24 cellular contexts compared by ENCODE assay signal in the genomic region with DNA sequence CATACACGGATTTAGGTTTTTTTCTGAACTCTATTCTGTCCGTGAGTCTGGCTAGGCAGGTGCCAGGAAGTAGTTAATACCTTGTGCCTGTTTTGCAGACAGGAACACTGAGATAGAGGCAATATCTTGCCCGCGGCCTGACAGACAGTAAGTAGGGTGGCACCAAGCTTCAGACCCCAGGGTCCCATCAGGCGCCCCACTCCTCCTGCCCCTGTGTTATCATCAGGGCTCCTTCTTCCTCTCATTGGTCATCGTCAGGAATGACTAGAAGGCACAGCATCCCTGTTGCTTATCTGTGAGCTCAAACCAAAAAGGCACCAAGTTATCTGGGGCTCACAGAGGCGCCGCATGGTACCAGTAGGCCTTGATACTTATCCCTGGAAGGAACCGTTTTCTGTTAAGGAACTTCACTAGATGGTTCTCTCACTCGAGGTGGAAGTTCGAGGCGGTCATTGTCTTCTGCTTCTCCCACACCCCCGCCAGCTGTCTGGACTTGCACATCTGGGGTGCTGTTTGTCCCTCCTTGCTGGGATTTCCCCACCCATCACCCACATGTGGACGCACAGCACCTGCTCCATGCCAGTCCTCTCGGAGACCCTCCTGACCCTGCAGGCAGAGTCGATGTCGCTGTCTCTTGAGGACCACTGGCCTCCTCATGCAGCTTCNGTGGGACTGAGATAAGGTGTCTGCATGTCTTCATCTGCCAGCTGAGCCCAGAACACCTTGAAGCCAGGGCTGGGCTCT. TPM values are rescaled to one million over a fixed set of nuclear protein-coding genes. Genes with fewer than 3 reads are reported as not detected.
DNase-seq lines count a peak whose midpoint lies in the region; ATAC-seq and TF ChIP-seq lines count a peak whose summit lies in the region.
"Had no signal": no experiment of that assay in that cellular context is flagged by ENCODE, and none has a peak within 500 bp of the region (broad histone marks: within the 10 kb centered on the region; RNA-seq: fewer than 3 reads in every experiment).

No MANE protein-coding gene starts in this region.

- H3K9me3 ChIP-seq in T-helper 17 cell (ENCODE audit: control insufficient read depth, low read length, poor library complexity, severe bottlenecking): no peaks in the 10 kb centered on the region
- H3K9me3 ChIP-seq: ascending aorta, SK-N-SH had no signal

- no peak for TF ChIP-seq POLR2A in erythroblast (IDR thresholded peaks at IDR 0.05; ENCODE audit: low read length)

- peak overlapping the region; percentile 45 for H3K27ac Mint-ChIP-seq in T-helper 17 cell
- peak overlapping the region; percentile 82 for H3K27ac Mint-ChIP-seq in stimulated activated effector memory CD8-positive, alpha-beta T cell treated with anti-CD3 and anti-CD28 coated beads, Interleukin-12 subunit alpha, Interleukin-12 subunit beta, amount 100 ng/mL, for 72 hours
- H3K27ac Mint-ChIP-seq: activated CD8-positive, alpha-beta T cell treated with anti-CD3 and anti-CD28 coated beads, Interleukin-2, amount 10 ng/mL, durations not matched to agents 7 days and 5 days; activated naive CD8-positive, alpha-beta T cell treated with anti-CD3 and anti-CD28 coated beads, Interleukin-2, amount 10 ng/mL, durations not matched to agents 7 days and 5 days had no signal

- ATAC-seq in T-helper 17 cell (no peak), HG02642 (IDR thresholded peaks at IDR 0.05; ENCODE audit: poor library complexity, unreplicated experiment) (no peak)
- ATAC-seq in stimulated activated effector memory CD8-positive, alpha-beta T cell treated with anti-CD3 and anti-CD28 coated beads, Interleukin-12 subunit alpha, Interleukin-12 subunit beta, amount 100 ng/mL, for 72 hours: no peak
- no peak for ATAC-seq in stimulated activated naive CD8-positive, alpha-beta T cell treated with anti-CD3 and anti-CD28 coated beads, Interleukin-15, Interleukin-2, amounts not matched to agents 100 U/mL and 50 U/mL, for 24 hours
- ATAC-seq: activated CD8-positive, alpha-beta T cell treated with anti-CD3 and anti-CD28 coated beads, Interleukin-2, amount 10 ng/mL, durations not matched to agents 7 days and 5 days; effector memory CD8-positive, alpha-beta T cell; naive thymus-derived CD8-positive, alpha-beta T cell had no signal

- no peak overlapping the region for H3K4me3 Mint-ChIP-seq in T-helper 17 cell
- no peak overlapping the region for H3K4me3 Mint-ChIP-seq in stimulated activated effector memory CD8-positive, alpha-beta T cell treated with anti-CD3 and anti-CD28 coated beads, Interleukin-12 subunit alpha, Interleukin-12 subunit beta, amount 100 ng/mL, for 72 hours
- H3K4me3 Mint-ChIP-seq: activated CD8-positive, alpha-beta T cell treated with anti-CD3 and anti-CD28 coated beads, Interleukin-2, amount 10 ng/mL, durations not matched to agents 7 days and 5 days; activated naive CD8-positive, alpha-beta T cell treated with anti-CD3 and anti-CD28 coated beads, Interleukin-2, amount 10 ng/mL, durations not matched to agents 7 days and 5 days; effector memory CD8-positive, alpha-beta T cell; naive thymus-derived CD8-positive, alpha-beta T cell had no signal

- peaks cover 32% of the 10 kb centered on the region for H3K27me3 Mint-ChIP-seq in T-helper 17 cell

- H3K9me3 Mint-ChIP-seq in stimulated activated effector memory CD8-positive, alpha-beta T cell treated with anti-CD3 and anti-CD28 coated beads, Interleukin-12 subunit alpha, Interleukin-12 subunit beta, amount 100 ng/mL, for 72 hours: no peaks in the 10 kb centered on the region
- H3K9me3 Mint-ChIP-seq: activated naive CD8-positive, alpha-beta T cell treated with anti-CD3 and anti-CD28 coated beads, Interleukin-2, amount 10 ng/mL, durations not matched to agents 7 days and 5 days; effector memory CD8-positive, alpha-beta T cell; naive thymus-derived CD8-positive, alpha-beta T cell had no signal

- H3K4me1 Mint-ChIP-seq in T-helper 17 cell: peaks cover 2% of the 10 kb centered on the region
- H3K4me1 Mint-ChIP-seq in stimulated activated effector memory CD8-positive, alpha-beta T cell treated with anti-CD3 and anti-CD28 coated beads, Interleukin-12 subunit alpha, Interleukin-12 subunit beta, amount 100 ng/mL, for 72 hours: peaks cover 18% of the 10 kb centered on the region

- DNase-seq in activated T-cell treated with anti-CD3 and anti-CD28 coated beads, Interleukin-2, amount 50 U/mL, for 1 hour: peak; percentile 7
- no peak for DNase-seq in activated T-cell treated with anti-CD3 and anti-CD28 coated beads for 4 hours
- DNase-seq in T-helper 17 cell: no peak
- DNase-seq in erythroblast (lab: John Stamatoyannopoulos, UW): peak; percentile 71 to 86
- DNase-seq in stimulated activated effector memory CD8-positive, alpha-beta T cell treated with anti-CD3 and anti-CD28 coated beads, Interleukin-12 subunit alpha, Interleukin-12 subunit beta, amount 100 ng/mL, for 72 hours (ENCODE audit: low spot score in 2 of 2): no peak
- DNase-seq in stimulated activated naive CD8-positive, alpha-beta T cell treated with anti-CD3 and anti-CD28 coated beads, Interleukin-15, Interleukin-2, amounts not matched to agents 100 U/mL and 50 U/mL, for 24 hours: no peak
- DNase-seq in activated effector memory CD4-positive, alpha-beta T cell treated with Interleukin-2 at 50 U/mL for 16 hours: no peak
- DNase-seq: activated CD4-positive, CD25-positive, alpha-beta regulatory T cell treated with anti-CD3 and anti-CD28 coated beads, Interleukin-2, amount 50 U/mL, for 72 hours; activated CD8-positive, alpha-beta T cell treated with anti-CD3 and anti-CD28 coated beads, Interleukin-2, amount 10 ng/mL, durations not matched to agents 7 days and 5 days; activated effector memory CD4-positive, alpha-beta T cell treated with anti-CD3 and anti-CD28 coated beads, Interleukin-2, amount 50 U/mL, for 16 hours; activated naive CD8-positive, alpha-beta T cell treated with anti-CD3 and anti-CD28 coated beads, Interleukin-2, amount 10 ng/mL, durations not matched to agents 7 days and 5 days; cortex of kidney; DMS79; effector memory CD8-positive, alpha-beta T cell; islet precursor cell; NCI-H1092 treated with DMSO at 0.1 percent for 48 hours; NCI-H187 treated with DMSO at 0.1 percent for 48 hours; NCI-H2171 treated with DMSO at 0.1 percent for 48 hours; NCI-H510A treated with DMSO at 0.1 percent for 48 hours; SK-N-SH; stimulated activated naive CD4-positive, alpha-beta T cell had no signal

- H3K36me3 Mint-ChIP-seq in T-helper 17 cell (ENCODE audit: low read depth): no peaks in the 10 kb centered on the region
- peaks cover 6% of the 10 kb centered on the region for H3K36me3 Mint-ChIP-seq in stimulated activated effector memory CD8-positive, alpha-beta T cell treated with anti-CD3 and anti-CD28 coated beads, Interleukin-12 subunit alpha, Interleukin-12 subunit beta, amount 100 ng/mL, for 72 hours
- H3K36me3 Mint-ChIP-seq: activated naive CD8-positive, alpha-beta T cell treated with anti-CD3 and anti-CD28 coated beads, Interleukin-2, amount 10 ng/mL, durations not matched to agents 7 days and 5 days; naive thymus-derived CD8-positive, alpha-beta T cell had no signal

RNA-seq across cellular contexts. Expression of gene METRNL, which starts 52.0 kb away (rescaled TPM):
- 10 to 100 TPM; 24.0 to 26.2 TPM for total RNA-seq in T-helper 17 cell

Comparison
In these comparisons a context has a peak if more than half of its experiments do, and no peak if none do; other contexts are left out.
1. DNase-seq: peak in activated T-cell treated with anti-CD3 and anti-CD28 coated beads, Interleukin-2, amount 50 U/mL, for 1 hour (single experiment) and erythroblast (2 of 2); none in activated T-cell treated with anti-CD3 and anti-CD28 coated beads for 4 hours (single experiment), T-helper 17 cell (0 of 3), stimulated activated effector memory CD8-positive, alpha-beta T cell treated with anti-CD3 and anti-CD28 coated beads, Interleukin-12 subunit alpha, Interleukin-12 subunit beta, amount 100 ng/mL, for 72 hours (0 of 2), stimulated activated naive CD8-positive, alpha-beta T cell treated with anti-CD3 and anti-CD28 coated beads, Interleukin-15, Interleukin-2, amounts not matched to agents 100 U/mL and 50 U/mL, for 24 hours (single experiment) and activated effector memory CD4-positive, alpha-beta T cell treated with Interleukin-2 at 50 U/mL for 16 hours (single experiment).